In the genomic region with DNA sequence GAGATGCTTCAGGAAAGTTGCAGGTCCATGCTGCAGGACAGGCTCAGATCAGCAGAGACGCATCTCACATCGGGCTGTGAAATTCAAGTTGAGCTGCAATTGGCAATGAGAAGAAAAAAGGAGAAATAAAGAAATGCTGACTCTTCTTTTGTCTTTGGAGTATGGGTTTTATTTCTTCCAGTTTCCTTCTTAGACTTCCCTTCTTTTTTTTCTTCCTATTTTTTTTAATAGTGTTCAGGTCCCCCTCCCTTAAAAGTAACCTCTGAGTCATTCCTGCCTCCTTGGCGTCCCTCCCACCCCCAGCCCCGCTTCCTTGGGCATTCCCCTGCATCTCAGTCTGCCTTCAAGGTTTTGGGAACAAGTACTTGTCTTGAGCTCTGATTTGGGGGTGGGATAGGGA, we compare ENCODE assay signal across 1 cellular context.
TF ChIP-seq lines count a peak whose summit lies in the region.

No MANE protein-coding gene starts in this region.

TF ChIP-seq in K562, 482 proteins besides CTCF, POLR2A, EP300 and RAD21:
- peak; percentile 21; the same call in 1 of the 2 replicates for TF ChIP-seq ZNF316 (IDR thresholded peaks at IDR 0.05)
